In the genomic region with DNA sequence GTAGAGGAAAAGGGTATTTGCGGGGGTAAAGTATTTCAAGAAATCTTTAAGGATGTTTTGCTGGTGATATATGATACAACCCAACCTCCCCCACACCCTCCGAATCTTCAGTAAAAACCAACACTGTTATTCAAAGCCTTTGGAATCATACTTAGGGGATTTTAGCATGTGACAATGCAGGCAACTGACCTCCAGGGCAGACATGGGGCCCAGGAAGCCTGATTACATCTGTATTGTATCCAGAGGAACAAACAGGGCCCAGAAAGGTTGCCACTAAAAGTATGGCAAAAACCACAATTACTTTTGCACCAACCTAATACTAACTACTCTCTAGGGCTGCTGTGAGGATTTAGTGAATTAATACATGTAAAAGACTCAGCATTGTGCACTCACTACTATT, we compare ENCODE assay signal across 1 cellular context.
TF ChIP-seq lines count a peak whose summit lies in the region.

No MANE protein-coding gene starts in this region.

TF ChIP-seq in HepG2, 621 proteins besides CTCF, POLR2A, EP300 and RAD21:
- TF ChIP-seq, protein P1, sequence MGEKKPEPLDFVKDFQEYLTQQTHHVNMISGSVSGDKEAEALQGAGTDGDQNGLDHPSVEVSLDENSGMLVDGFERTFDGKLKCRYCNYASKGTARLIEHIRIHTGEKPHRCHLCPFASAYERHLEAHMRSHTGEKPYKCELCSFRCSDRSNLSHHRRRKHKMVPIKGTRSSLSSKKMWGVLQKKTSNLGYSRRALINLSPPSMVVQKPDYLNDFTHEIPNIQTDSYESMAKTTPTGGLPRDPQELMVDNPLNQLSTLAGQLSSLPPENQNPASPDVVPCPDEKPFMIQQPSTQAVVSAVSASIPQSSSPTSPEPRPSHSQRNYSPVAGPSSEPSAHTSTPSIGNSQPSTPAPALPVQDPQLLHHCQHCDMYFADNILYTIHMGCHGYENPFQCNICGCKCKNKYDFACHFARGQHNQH (CRISPR knock-in tag; IDR thresholded peaks at IDR 0.05), result no peak
- TF ChIP-seq, protein P2, sequence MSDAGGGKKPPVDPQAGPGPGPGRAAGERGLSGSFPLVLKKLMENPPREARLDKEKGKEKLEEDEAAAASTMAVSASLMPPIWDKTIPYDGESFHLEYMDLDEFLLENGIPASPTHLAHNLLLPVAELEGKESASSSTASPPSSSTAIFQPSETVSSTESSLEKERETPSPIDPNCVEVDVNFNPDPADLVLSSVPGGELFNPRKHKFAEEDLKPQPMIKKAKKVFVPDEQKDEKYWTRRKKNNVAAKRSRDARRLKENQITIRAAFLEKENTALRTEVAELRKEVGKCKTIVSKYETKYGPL (CRISPR knock-in tag; IDR thresholded peaks at IDR 0.05), result no peak
- TF ChIP-seq ZC3H13 (CRISPR knock-in tag; IDR thresholded peaks at IDR 0.05), result no peak
- no peak for TF ChIP-seq TMF1 (CRISPR knock-in tag; IDR thresholded peaks at IDR 0.05; ENCODE audit: low read depth)
- TF ChIP-seq JUND (CRISPR knock-in tag; IDR thresholded peaks at IDR 0.05), result no peak
- TF ChIP-seq MTERF4 (CRISPR knock-in tag; IDR thresholded peaks at IDR 0.05), result no peak
- no peak for TF ChIP-seq ZNF430 (CRISPR knock-in tag; IDR thresholded peaks at IDR 0.05)
